9 cellular contexts compared by ENCODE assay signal in the genomic region with DNA sequence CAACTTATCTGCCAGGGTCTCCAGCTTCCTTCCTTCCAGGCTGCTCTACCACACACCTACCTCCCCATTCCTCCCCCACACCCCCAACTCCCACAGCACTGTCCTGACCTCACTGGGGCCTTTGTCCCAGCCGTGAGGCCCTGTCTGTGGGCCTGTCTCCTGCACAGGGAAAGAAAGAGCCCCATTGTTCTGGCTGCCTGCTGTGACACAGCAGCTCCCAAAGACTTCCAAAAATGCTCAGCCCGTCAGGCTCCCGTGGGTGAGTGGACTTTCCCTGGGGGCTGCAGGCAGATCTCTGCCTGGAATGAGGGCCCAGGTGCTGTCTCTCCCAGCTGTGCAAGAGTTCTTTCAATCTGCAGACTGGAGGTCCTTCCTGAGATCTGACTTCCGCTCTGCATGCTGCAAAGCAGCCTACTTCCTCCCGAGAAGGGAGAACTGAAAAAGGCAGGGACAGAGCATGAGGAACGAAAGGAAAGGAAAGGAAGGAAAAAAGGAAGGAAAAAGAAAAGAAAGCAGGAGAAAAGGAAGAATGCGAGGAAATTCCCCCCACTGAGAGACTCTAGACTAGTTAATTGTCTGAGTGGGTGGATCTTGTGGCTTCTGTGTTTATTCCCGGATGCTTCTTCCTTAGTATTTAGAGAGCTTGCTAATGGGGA. TPM values are rescaled to one million over a fixed set of nuclear protein-coding genes. Genes with fewer than 3 reads are reported as not detected.
A peak's percentile ranks its signal among the peaks of the same experiment; 100 is the strongest.
DNase-seq lines count a peak whose midpoint lies in the region; ATAC-seq and TF ChIP-seq lines count a peak whose summit lies in the region.
"Had no signal": no experiment of that assay in that cellular context is flagged by ENCODE, and none has a peak within 500 bp of the region (broad histone marks: within the 10 kb centered on the region; RNA-seq: fewer than 3 reads in every experiment).

No MANE protein-coding gene starts in this region.

- H3K9me3 Mint-ChIP-seq in nephron = no peaks in the 10 kb centered on the region

- peaks cover 81% of the 10 kb centered on the region for H3K4me1 Mint-ChIP-seq in nephron

- H3K36me3 ChIP-seq in BLaER1 (no peaks in the 10 kb centered on the region), KMS-11 (ENCODE audit: insufficient read depth) (no peaks in the 10 kb centered on the region), MG63 (no peaks in the 10 kb centered on the region)

- H3K27me3 ChIP-seq in BLaER1 (peaks cover 22% of the 10 kb centered on the region), KMS-11 (ENCODE audit: insufficient read depth, low read depth) (peaks cover 69% of the 10 kb centered on the region; the same call in 1 of the 2 replicates), MG63 (0 out of 2 replicates have a peak, but pooled peaks cover 2% of the 10 kb centered on the region)

- H3K27ac Mint-ChIP-seq in nephron = peak overlapping the region; percentile 93 to 99 (median 94)

- TF ChIP-seq CTCF in KMS-11 (conservative IDR thresholded peaks at IDR 0.05; ENCODE audit: low read depth, low read length) (no peak), nephron (IDR thresholded peaks at IDR 0.05; ENCODE audit: unreplicated experiment in 3 of 3) (no peak)

- H3K79me2 ChIP-seq in KMS-11 (ENCODE audit: insufficient read depth, low read depth) = peaks cover 8% of the 10 kb centered on the region; the same call in 1 of the 2 replicates

- H3K36me3 Mint-ChIP-seq in nephron (ENCODE audit: low read depth) = no peaks in the 10 kb centered on the region

- H3K4me3 ChIP-seq in BLaER1 = no peak overlapping the region
- H3K4me3 ChIP-seq in KMS-11 (IDR thresholded peaks at IDR 0.05; ENCODE audit: insufficient read depth, low read depth, low read length) = no peak overlapping the region
- no peak overlapping the region for H3K4me3 ChIP-seq in MG63

- H4K20me1 ChIP-seq in BLaER1 (peaks cover 3% of the 10 kb centered on the region), KMS-11 (ENCODE audit: insufficient read depth) (no peaks in the 10 kb centered on the region)

- no peaks in the 10 kb centered on the region for H3K9me3 ChIP-seq in BLaER1
- H3K9me3 ChIP-seq in MG63 = no peaks in the 10 kb centered on the region

- H3K27ac ChIP-seq in BLaER1 (peak overlapping the region; percentile 71), KMS-11 (peak overlapping the region; percentile 75), cingulate gyrus (ENCODE audit: low read depth, low read length) (peak overlapping the region; percentile 73)

- H3K4me3 Mint-ChIP-seq in nephron = peak overlapping the region; percentile 15 to 92 (median 77)

- H3K4me1 ChIP-seq in BLaER1 (peaks cover 94% of the 10 kb centered on the region), KMS-11 (ENCODE audit: low read depth, poor library complexity, severe bottlenecking) (peaks cover 63% of the 10 kb centered on the region)

- peak overlapping the region; percentile 9; the same call in 1 of the 2 replicates for H2AFZ ChIP-seq in KMS-11 (ENCODE audit: low read depth)

- H3K27me3 Mint-ChIP-seq in nephron (ENCODE audit: low read depth) = peaks cover 24% of the 10 kb centered on the region

- H3K4me2 ChIP-seq in BLaER1 = peak overlapping the region; percentile 91
- peak overlapping the region; percentile 44; the same call in 1 of the 2 replicates for H3K4me2 ChIP-seq in KMS-11

- no peak for ATAC-seq in GM21390 (IDR thresholded peaks at IDR 0.05; ENCODE audit: unreplicated experiment)

- DNase-seq in AML-193 (lab: John Stamatoyannopoulos, UW) = no peak
- DNase-seq in NCI-H2196 (lab: John Stamatoyannopoulos, UW; ENCODE audit: unreplicated experiment) = no peak
- no peak for DNase-seq in MG63

- H3K9ac ChIP-seq in BLaER1 = peak overlapping the region; percentile 27; the same call in 1 of the 2 replicates
- peak overlapping the region; percentile 67; the same call in 1 of the 2 replicates for H3K9ac ChIP-seq in KMS-11

RNA-seq across cellular contexts. Expression of a gene that starts 15.1 kb away (rescaled TPM):
- 0.03 TPM in 1 of 2 replicates, not detected in the other for total RNA-seq in MG63 (2014; rRNA removed; shearing (Covaris generic); ENCODE audit: low replicate concordance)

RNA-seq across cellular contexts. Expression of a gene that starts 20.1 kb away (rescaled TPM):
- not detected in 2 replicates for total RNA-seq in MG63 (2014; rRNA removed; shearing (Covaris generic); ENCODE audit: low replicate concordance)
- total RNA-seq: glomerular endothelial cell had no signal

RNA-seq across cellular contexts. Expression of a gene that starts 42.8 kb away (rescaled TPM):
- not detected in 2 replicates for total RNA-seq in MG63 (2014; rRNA removed; shearing (Covaris generic); ENCODE audit: low replicate concordance)
- total RNA-seq: glomerular endothelial cell had no signal

RNA-seq across cellular contexts. Expression of a gene that starts 43.3 kb away (rescaled TPM):
- 57.8 and 62.8 TPM in 2 replicates for total RNA-seq in MG63 (2014; rRNA removed; shearing (Covaris generic); ENCODE audit: low replicate concordance)
